Comparison of ENCODE assay signal across 22 cellular contexts in the genomic region with DNA sequence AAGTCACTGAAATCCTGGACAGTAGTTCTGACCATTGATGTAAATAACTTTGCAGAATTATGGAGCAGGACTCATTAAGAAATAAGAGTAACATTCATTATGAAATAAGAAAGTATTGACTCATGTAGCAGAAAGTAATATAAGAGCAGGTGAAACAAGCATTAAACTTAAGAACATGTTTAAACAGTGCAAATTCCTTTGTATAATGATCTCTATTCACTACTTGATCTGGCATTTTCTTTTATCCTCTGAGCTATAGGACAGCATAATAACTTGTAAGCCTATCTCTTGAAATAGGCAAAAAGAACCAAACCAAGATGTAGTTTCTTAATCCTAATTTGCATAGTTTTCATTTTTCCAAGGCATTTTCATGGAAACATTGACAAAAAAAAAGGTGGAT. TPM values are rescaled to one million over a fixed set of nuclear protein-coding genes. Genes with fewer than 3 reads are reported as not detected.
DNase-seq lines count a peak whose midpoint lies in the region; ATAC-seq, FAIRE-seq and TF ChIP-seq lines count a peak whose summit lies in the region.
"Had no signal": no experiment of that assay in that cellular context is flagged by ENCODE, and none has a peak within 500 bp of the region (broad histone marks: within the 10 kb centered on the region; RNA-seq: fewer than 3 reads in every experiment).

No MANE protein-coding gene starts in this region.

- TF ChIP-seq EP300 in A549 (IDR thresholded peaks at IDR 0.05): no peak

- no peaks in the 10 kb centered on the region for H3K36me3 ChIP-seq in bronchial epithelial cell (ENCODE audit: control insufficient read depth, insufficient read depth, low read length)
- H3K36me3 ChIP-seq: BLaER1 treated with 17β-estradiol and CSF1 and Interleukin-3, amounts not matched to agents 10 nM and 100 nM had no signal

- no peak for TF ChIP-seq RAD21 in A549 (conservative IDR thresholded peaks at IDR 0.05 in 1 of 2, IDR thresholded peaks at IDR 0.05 in 1 of 2)

- DNase-seq in A549 (ENCODE audit: low read depth in 1 of 2, low spot score in 1 of 2): no peak
- peak; percentile 47 for DNase-seq in bronchial epithelial cell (ENCODE audit: low read depth)
- DNase-seq in activated effector memory CD4-positive, alpha-beta T cell treated with anti-CD3 and anti-CD28 coated beads, Interleukin-2, amount 50 U/mL, for 16 hours: no peak
- no peak for DNase-seq in hepatic stellate cell (ENCODE audit: low spot score)
- DNase-seq: 8988T; AML-193; Caco-2; Calu3; CD4-positive, alpha-beta T cell; CD8-positive, alpha-beta T cell; DMS79 treated with DMSO at 0.1 percent for 48 hours; GF-D8 had no signal

- ATAC-seq in A549 (no peak), esophagus mucosa (peak; percentile 54), HG02623 (IDR thresholded peaks at IDR 0.05; ENCODE audit: unreplicated experiment) (no peak)
- ATAC-seq: CD8-positive, alpha-beta T cell had no signal

- no peaks in the 10 kb centered on the region for H3K9me3 ChIP-seq in A549
- H3K9me3 ChIP-seq: BLaER1 treated with 17β-estradiol and CSF1 and Interleukin-3, amounts not matched to agents 10 nM and 100 nM; Caco-2 had no signal

- no peak overlapping the region for H3K4me2 ChIP-seq in A549
- H3K4me2 ChIP-seq: BLaER1 treated with 17β-estradiol and CSF1 and Interleukin-3, amounts not matched to agents 10 nM and 100 nM had no signal

- no peak overlapping the region for H3K27ac ChIP-seq in A549
- H3K27ac ChIP-seq: BLaER1 treated with 17β-estradiol and CSF1 and Interleukin-3, amounts not matched to agents 10 nM and 100 nM; C4-2B had no signal

- no peaks in the 10 kb centered on the region for H3K27me3 ChIP-seq in bronchial epithelial cell (ENCODE audit: control insufficient read depth, insufficient read depth, low read length)
- H3K27me3 ChIP-seq: BLaER1 treated with 17β-estradiol and CSF1 and Interleukin-3, amounts not matched to agents 10 nM and 100 nM had no signal

- peak; percentile 59 for FAIRE-seq in A549 (lab: Jason Lieb, UNC)
- no peak for FAIRE-seq in bronchial epithelial cell (lab: Jason Lieb, UNC)
- FAIRE-seq: A204.1, D721Med, G401.6, GM12891, GM19239 had no signal

- H3K4me1 ChIP-seq in A549: no peaks in the 10 kb centered on the region
- H3K4me1 ChIP-seq: BLaER1 treated with 17β-estradiol and CSF1 and Interleukin-3, amounts not matched to agents 10 nM and 100 nM; Caco-2 had no signal

- H3K4me3 ChIP-seq in A549 (no peak overlapping the region), bronchial epithelial cell (ENCODE audit: low read depth, low read length) (no peak overlapping the region)
- H3K4me3 ChIP-seq: BLaER1 treated with 17β-estradiol and CSF1 and Interleukin-3, amounts not matched to agents 10 nM and 100 nM had no signal

- POLR2A ChIA-PET in A549 (lab: Yijun Ruan, JAX): no interaction called here

- CTCF ChIA-PET in A549 (lab: Yijun Ruan, JAX): no interaction called here

- TF ChIP-seq CTCF in A549 (IDR thresholded peaks at IDR 0.05): no peak
- no peak for TF ChIP-seq CTCF in bronchial epithelial cell (IDR thresholded peaks at IDR 0.05; ENCODE audit: insufficient read depth, low read length, severe bottlenecking)

- no peak for TF ChIP-seq POLR2A in A549 (IDR thresholded peaks at IDR 0.05; ENCODE audit: low read length)

TF ChIP-seq in A549, 52 proteins besides CTCF, POLR2A, EP300 and RAD21:
- TF ChIP-seq POLR2AphosphoS2 (conservative IDR thresholded peaks at IDR 0.05; ENCODE audit: low read length) (no peak), ESRRA (IDR thresholded peaks at IDR 0.05; ENCODE audit: borderline replicate concordance, low read length) (no peak), CHD4 (IDR thresholded peaks at IDR 0.05; ENCODE audit: borderline replicate concordance) (no peak), FOSB (CRISPR knock-in tag; IDR thresholded peaks at IDR 0.05) (no peak)
- TF ChIP-seq, protein P1, sequence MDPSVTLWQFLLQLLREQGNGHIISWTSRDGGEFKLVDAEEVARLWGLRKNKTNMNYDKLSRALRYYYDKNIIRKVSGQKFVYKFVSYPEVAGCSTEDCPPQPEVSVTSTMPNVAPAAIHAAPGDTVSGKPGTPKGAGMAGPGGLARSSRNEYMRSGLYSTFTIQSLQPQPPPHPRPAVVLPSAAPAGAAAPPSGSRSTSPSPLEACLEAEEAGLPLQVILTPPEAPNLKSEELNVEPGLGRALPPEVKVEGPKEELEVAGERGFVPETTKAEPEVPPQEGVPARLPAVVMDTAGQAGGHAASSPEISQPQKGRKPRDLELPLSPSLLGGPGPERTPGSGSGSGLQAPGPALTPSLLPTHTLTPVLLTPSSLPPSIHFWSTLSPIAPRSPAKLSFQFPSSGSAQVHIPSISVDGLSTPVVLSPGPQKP (IDR thresholded peaks at IDR 0.05; ENCODE audit: low read depth, low read length): no peak
- TF ChIP-seq, protein P2, sequence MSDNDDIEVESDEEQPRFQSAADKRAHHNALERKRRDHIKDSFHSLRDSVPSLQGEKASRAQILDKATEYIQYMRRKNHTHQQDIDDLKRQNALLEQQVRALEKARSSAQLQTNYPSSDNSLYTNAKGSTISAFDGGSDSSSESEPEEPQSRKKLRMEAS (IDR thresholded peaks at IDR 0.05): no peak

RNA-seq across cellular contexts. Expression of a gene that starts 42.3 kb away (rescaled TPM):
- polyA plus RNA-seq in A549 (2011; rRNA removed): 22.4 and 37.7 TPM in 2 replicates
- 8.7 and 9.4 TPM in 2 replicates for polyA plus RNA-seq in A549 (2012; cell fraction: cytosol; rRNA removed)
- 2.1 and 2.5 TPM in 2 replicates for polyA plus RNA-seq in A549 (2012; cell fraction: nucleus; rRNA removed)
- 24.3 to 26.8 TPM (median 25.1 TPM) in 3 replicates for polyA plus RNA-seq in A549 (2017; fragmentation: RNase III; extraction: RNeasy Plus Mini Kit Qiagen cat#74134 plus additional on column Dnase treatment)
- 5.5 and 6.2 TPM in 2 replicates for polyA minus RNA-seq in A549 (2011; rRNA and poly(A)+ RNA removed)
- 22.9 and 28.3 TPM in 2 replicates for total RNA-seq in bronchial epithelial cell
- total RNA-seq in esophagus mucosa: 28.1 TPM

RNA-seq across cellular contexts. Expression of a gene that starts 54.9 kb away (rescaled TPM):
- polyA plus RNA-seq in A549 (2011; rRNA removed): 6.4 and 6.8 TPM in 2 replicates
- polyA plus RNA-seq in A549 (2012; cell fraction: cytosol; rRNA removed): 1.9 and 2.0 TPM in 2 replicates
- 2.4 and 4.4 TPM in 2 replicates for polyA plus RNA-seq in A549 (2012; cell fraction: nucleus; rRNA removed)
- polyA plus RNA-seq in A549 (2017; fragmentation: RNase III; extraction: RNeasy Plus Mini Kit Qiagen cat#74134 plus additional on column Dnase treatment): 3.0 to 3.4 TPM (median 3.2 TPM) in 3 replicates
- 3.9 and 4.0 TPM in 2 replicates for polyA minus RNA-seq in A549 (2011; rRNA and poly(A)+ RNA removed)
- 5.3 and 5.8 TPM in 2 replicates for total RNA-seq in bronchial epithelial cell
- 1.5 TPM for total RNA-seq in esophagus mucosa
- total RNA-seq: Caco-2 had no signal

RNA-seq across cellular contexts. Expression of a gene that starts 55.8 kb away (rescaled TPM):
- polyA plus RNA-seq in A549 (2011; rRNA removed) (0.23 and 0.26 TPM in 2 replicates), A549 (2017; fragmentation: RNase III; extraction: RNeasy Plus Mini Kit Qiagen cat#74134 plus additional on column Dnase treatment) (0.13 to 0.26 TPM in 2 of 3 replicates, not detected in the other)
- 0.12 TPM in 1 of 2 replicates, not detected in the other for polyA plus RNA-seq in A549 (2012; cell fraction: cytosol; rRNA removed)
- not detected in 2 replicates for polyA plus RNA-seq in A549 (2012; cell fraction: nucleus; rRNA removed)
- not detected in 2 replicates for polyA minus RNA-seq in A549 (2011; rRNA and poly(A)+ RNA removed)
- total RNA-seq in bronchial epithelial cell (0.26 and 0.64 TPM in 2 replicates), esophagus mucosa (not detected)
- total RNA-seq: Caco-2, Calu3 had no signal
- polyA plus RNA-seq: BJ had no signal
